ENCODE assay signal across 10 cellular contexts in the genomic region with DNA sequence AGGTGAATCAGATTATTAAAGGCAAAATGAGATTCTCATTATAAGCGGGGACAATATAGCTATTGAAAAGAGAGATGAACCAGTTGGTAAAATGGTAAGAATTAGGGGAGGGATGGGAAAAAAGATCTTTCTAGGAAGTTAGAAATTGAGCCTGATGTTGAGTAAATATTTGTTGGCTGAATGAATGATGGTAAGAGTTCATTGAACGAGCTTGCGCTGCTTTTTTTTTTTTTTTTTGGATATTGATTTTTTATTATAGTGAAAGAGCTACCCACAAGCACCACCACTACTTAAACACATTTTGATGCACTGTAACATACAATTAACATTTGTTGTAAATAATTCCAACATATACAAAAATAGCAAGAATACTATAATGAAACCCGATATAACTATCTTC. TPM values are rescaled to one million over a fixed set of nuclear protein-coding genes. Genes with fewer than 3 reads are reported as not detected.
DNase-seq lines count a peak whose midpoint lies in the region; ATAC-seq, FAIRE-seq and TF ChIP-seq lines count a peak whose summit lies in the region.
"Had no signal": no experiment of that assay in that cellular context is flagged by ENCODE, and none has a peak within 500 bp of the region (broad histone marks: within the 10 kb centered on the region; RNA-seq: fewer than 3 reads in every experiment).

No MANE protein-coding gene starts in this region.

- H3K36me3 Mint-ChIP-seq in endodermal cell (ENCODE audit: low read depth): no peaks in the 10 kb centered on the region

- H3K9me2 ChIP-seq in OCI-LY7 (ENCODE audit: insufficient read depth, low read length): no peaks in the 10 kb centered on the region

- H3K4me1 ChIP-seq in OCI-LY7 (ENCODE audit: insufficient read depth, low read length, poor library complexity, severe bottlenecking): peaks cover 34% of the 10 kb centered on the region
- no peaks in the 10 kb centered on the region for H3K4me1 ChIP-seq in endodermal cell (ENCODE audit: control insufficient read depth, insufficient read depth, low read length)
- H3K4me1 ChIP-seq in gastrocnemius medialis: peaks cover 14 to 21% of the 10 kb centered on the region in 2 donors
- no peaks in the 10 kb centered on the region for H3K4me1 ChIP-seq in ovary (ENCODE audit: insufficient read depth)

- H3K27me3 Mint-ChIP-seq in endodermal cell (ENCODE audit: insufficient read depth): peaks cover 26% of the 10 kb centered on the region

- peak overlapping the region; percentile 84 for H3K4me2 ChIP-seq in OCI-LY7 (ENCODE audit: low read length)

- peaks cover 10% of the 10 kb centered on the region for H3K4me1 Mint-ChIP-seq in endodermal cell

- peak overlapping the region; percentile 90 for H2AFZ ChIP-seq in OCI-LY7 (ENCODE audit: low read length)

- DNase-seq in GM12891 (ENCODE audit: insufficient read length, low spot score): no peak
- DNase-seq in OCI-LY7 (ENCODE audit: low spot score): no peak
- DNase-seq in endodermal cell: no peak
- DNase-seq in gastrocnemius medialis: no peak
- DNase-seq in NCI-H128 (lab: John Stamatoyannopoulos, UW; ENCODE audit: unreplicated experiment): no peak
- DNase-seq in ovary: no peak
- no peak for DNase-seq in GM12892 (ENCODE audit: insufficient read length)
- DNase-seq: stimulated activated CD4-positive, alpha-beta T cell treated with anti-CD3 and anti-CD28 coated beads, Interleukin-12 subunit alpha, Interleukin-12 subunit beta, amount 100 ng/mL, for 4 hours; T1000 had no signal

- in situ Hi-C loops in gastrocnemius medialis (cut with MboI; ENCODE audit: low sequenced_read_pairs in 4 of 4): no loop called here

- no TSS peak for BruUV-seq in OCI-LY7 (replicated peaks; lab: Mats Ljungman, UMichigan)

- POLR2A ChIA-PET in OCI-LY7 (lab: Charles Lee): interaction anchor here (0.6 to 1.3 kb wide), 13 partner anchors 13 to 1244 kb away, joined by 3 to 8 read pairs (median 3); no protein-coding TSS in a partner anchor

- peaks cover 36% of the 10 kb centered on the region for H3K79me2 ChIP-seq in OCI-LY7 (ENCODE audit: insufficient read depth, low read depth, low read length)

- intact Hi-C loops in OCI-LY7 (cut with micrococcal nuclease; ENCODE audit: unreplicated experiment): no loop called here
- intact Hi-C loops in gastrocnemius medialis (cut with DNase I; ENCODE audit: low total_unique reads): no loop called here
- intact Hi-C loops in ovary (cut with DNase I): no loop called here

- TF ChIP-seq EP300 in ovary (IDR thresholded peaks at IDR 0.05): no peak

- TF ChIP-seq POLR2A in GM12891 (IDR thresholded peaks at IDR 0.05; ENCODE audit: low read depth, low read length) (no peak), gastrocnemius medialis (IDR thresholded peaks at IDR 0.05) (no peak), ovary (IDR thresholded peaks at IDR 0.05) (no peak), GM12892 (IDR thresholded peaks at IDR 0.05; ENCODE audit: low read depth, low read length) (no peak)

- H4K20me1 ChIP-seq in OCI-LY7 (ENCODE audit: insufficient read depth, low read length): no peaks in the 10 kb centered on the region

- no peaks in the 10 kb centered on the region for H3K27me3 ChIP-seq in endodermal cell (ENCODE audit: control insufficient read depth, insufficient read depth, low read length, poor library complexity, severe bottlenecking)
- no peaks in the 10 kb centered on the region for H3K27me3 ChIP-seq in gastrocnemius medialis
- H3K27me3 ChIP-seq in ovary: no peaks in the 10 kb centered on the region

- H3K9me3 Mint-ChIP-seq in endodermal cell: peaks cover 28% of the 10 kb centered on the region

- ATAC-seq in gastrocnemius medialis: no peak

- H3K27ac ChIP-seq in OCI-LY7 (ENCODE audit: low read depth, low read length, poor library complexity, severe bottlenecking): no peak overlapping the region
- H3K27ac ChIP-seq in endodermal cell (ENCODE audit: low read depth, low read length): no peak overlapping the region
- peak overlapping the region; percentile 79 to 89 (median 84) for H3K27ac ChIP-seq in gastrocnemius medialis
- H3K27ac ChIP-seq in ovary: no peak overlapping the region

- WGBS in endodermal cell (ENCODE audit: insufficient coverage in 1 of 2, insufficient read length in 1 of 2), 2 experiments: 98 to 100% methylated on average over 1 to 4 of the region's 4 CpGs
- WGBS in ovary, 3 donors: 91 to 93% (median 92%) methylated on average over 4 of the region's 4 CpGs

- no peak overlapping the region for H3K9ac ChIP-seq in endodermal cell (ENCODE audit: extremely low read depth, low read length, poor library complexity, severe bottlenecking)

- peak overlapping the region; percentile 96 for H3K4me3 ChIP-seq in OCI-LY7 (ENCODE audit: low read depth, low read length, poor library complexity, severe bottlenecking)
- H3K4me3 ChIP-seq in endodermal cell (ENCODE audit: low read length): no peak overlapping the region
- H3K4me3 ChIP-seq in gastrocnemius medialis: peak overlapping the region in 1 of 4 donors; percentile 66
- H3K4me3 ChIP-seq in ovary: no peak overlapping the region

- H3K27ac Mint-ChIP-seq in endodermal cell: no peak overlapping the region

- TF ChIP-seq CTCF in OCI-LY7 (conservative IDR thresholded peaks at IDR 0.05; ENCODE audit: low read length): no peak
- no peak for TF ChIP-seq CTCF in endodermal cell (conservative IDR thresholded peaks at IDR 0.05)
- TF ChIP-seq CTCF in gastrocnemius medialis (IDR thresholded peaks at IDR 0.05 in 4 of 5, conservative IDR thresholded peaks at IDR 0.05 in 1 of 5): no peak
- no peak for TF ChIP-seq CTCF in ovary (IDR thresholded peaks at IDR 0.05)

- H3K9me3 ChIP-seq in OCI-LY7 (ENCODE audit: low read length): no peaks in the 10 kb centered on the region
- H3K9me3 ChIP-seq in endodermal cell (ENCODE audit: control insufficient read depth, low read length): no peaks in the 10 kb centered on the region
- H3K9me3 ChIP-seq in gastrocnemius medialis: no peaks in the 10 kb centered on the region
- H3K9me3 ChIP-seq in ovary: no peaks in the 10 kb centered on the region

- FAIRE-seq in GM12891 (lab: Jason Lieb, UNC): peak; percentile 9
- FAIRE-seq in GM12892 (lab: Jason Lieb, UNC): no peak
- FAIRE-seq: HTR-8/SVneo had no signal

- H3K4me3 Mint-ChIP-seq in endodermal cell: peak overlapping the region; percentile 79

- CTCF ChIA-PET in OCI-LY7 (lab: Charles Lee; ENCODE audit: unreplicated experiment): interaction anchor here (0.7 kb wide), 1 partner anchor 65 kb away, joined by 3 read pairs; no protein-coding TSS in a partner anchor

- H3K36me3 ChIP-seq in OCI-LY7 (ENCODE audit: insufficient read depth, low read length) (no peaks in the 10 kb centered on the region), endodermal cell (ENCODE audit: control insufficient read depth, insufficient read depth, low read length) (no peaks in the 10 kb centered on the region), gastrocnemius medialis (no peaks in the 10 kb centered on the region), ovary (no peaks in the 10 kb centered on the region)

TF ChIP-seq in GM12891, 5 proteins besides CTCF, POLR2A, EP300 and RAD21:
- TF ChIP-seq TAF1 (IDR thresholded peaks at IDR 0.05; ENCODE audit: low read depth, low read length): no peak
- TF ChIP-seq PAX5 (IDR thresholded peaks at IDR 0.05; ENCODE audit: insufficient read depth, low read length, severe bottlenecking): no peak
- no peak for TF ChIP-seq POU2F2 (IDR thresholded peaks at IDR 0.05; ENCODE audit: low read depth, low read length)
- TF ChIP-seq POLR2AphosphoS5 (IDR thresholded peaks at IDR 0.05; ENCODE audit: low read depth, low read length): no peak
- no peak for TF ChIP-seq SPI1 (IDR thresholded peaks at IDR 0.05; ENCODE audit: low read depth, low read length)
TF ChIP-seq in GM12891: peak in this region for 0.

RNA-seq across cellular contexts. Expression of gene GCLM, which starts 1.1 kb away (rescaled TPM):
- polyA plus RNA-seq in GM12891 (2012; ENCODE audit: low read depth, missing spikeins): 2.4 TPM
- 7.0 and 10.7 TPM in 2 replicates for total RNA-seq in OCI-LY7 (2014; rRNA removed; shearing (Covaris generic))
- 24.0 and 24.8 TPM in 2 replicates for total RNA-seq in OCI-LY7 (2022)
- 10 to 100 TPM; 14.0 to 19.4 TPM for total RNA-seq in endodermal cell
- polyA plus RNA-seq in endodermal cell (2013, experiment 1 of 2): 7.6 TPM
- 8.3 TPM for polyA plus RNA-seq in endodermal cell (2013, experiment 2 of 2)
- 10 to 100 TPM; 20.9 to 26.7 (median 24.1) TPM for total RNA-seq in gastrocnemius medialis
- 10 to 100 TPM in 4 of 7 donors, 1 to 10 TPM in 3; 6.6 to 18.4 (median 10.4) TPM for total RNA-seq in ovary
- 10 to 100 TPM in 1 of 2 donors, 1 to 10 TPM in 1; 3.1 to 12.2 TPM for polyA plus RNA-seq in ovary
- polyA plus RNA-seq in GM12892 (2012; ENCODE audit: missing spikeins): 3.6 TPM

RNA-seq across cellular contexts. Expression of gene DNTTIP2, which starts 31.3 kb away (rescaled TPM):
- 55.9 TPM for polyA plus RNA-seq in GM12891 (2012; ENCODE audit: low read depth, missing spikeins)
- total RNA-seq in OCI-LY7 (2014; rRNA removed; shearing (Covaris generic)): 39.7 and 47.4 TPM in 2 replicates
- total RNA-seq in OCI-LY7 (2022) (55.4 and 67.6 TPM in 2 replicates), endodermal cell (10 to 100 TPM; 56.2 to 74.7 TPM), gastrocnemius medialis (10 to 100 TPM; 50.4 to 75.3 (median 59.1) TPM), ovary (10 to 100 TPM; 17.8 to 60.0 (median 42.0) TPM)
- polyA plus RNA-seq in endodermal cell (2013, experiment 1 of 2): 52.6 TPM
- 58.7 TPM for polyA plus RNA-seq in endodermal cell (2013, experiment 2 of 2)
- 10 to 100 TPM; 25.7 to 27.9 TPM for polyA plus RNA-seq in ovary
- 48.1 TPM for polyA plus RNA-seq in GM12892 (2012; ENCODE audit: missing spikeins)

Comparison
In these comparisons a context has a peak if more than half of its experiments do, and no peak if none do; other contexts are left out.
1. H3K27ac ChIP-seq: peak in gastrocnemius medialis (4 of 4); none in OCI-LY7 (single experiment), endodermal cell (single experiment) and ovary (0 of 2).